ENCODE assay signal across 11 cellular contexts in genomic region chr1:243345205-243345604, GRCh38.
DNase-seq lines count a peak whose midpoint lies in the region; ATAC-seq, FAIRE-seq and TF ChIP-seq lines count a peak whose summit lies in the region.
"Had no signal": no experiment of that assay in that cellular context is flagged by ENCODE, and none has a peak within 500 bp of the region (broad histone marks: within the 10 kb centered on the region; RNA-seq: fewer than 3 reads in every experiment).

No MANE protein-coding gene starts in this region.

- TF ChIP-seq POLR2A in HepG2 (IDR thresholded peaks at IDR 0.05; ENCODE audit: insufficient read depth in 1 of 2, low read depth in 2 of 2, low read length in 2 of 2), result no peak

- no peaks in the 10 kb centered on the region for H4K20me1 ChIP-seq in HepG2 (ENCODE audit: insufficient read depth, low read length)
- H4K20me1 ChIP-seq: BLaER1 treated with 17β-estradiol and CSF1 and Interleukin-3, amounts not matched to agents 10 nM and 100 nM had no signal

- H3K4me3 ChIP-seq in liver (ENCODE audit: low read depth in 1 of 3, low read length in 3 of 3) (no peak overlapping the region), HepG2 (replicated peaks in 1 of 3; ENCODE audit: insufficient read depth in 1 of 3, low read depth in 2 of 3, low read length in 3 of 3) (no peak overlapping the region)
- H3K4me3 ChIP-seq: BLaER1 treated with 17β-estradiol and CSF1 and Interleukin-3, amounts not matched to agents 10 nM and 100 nM had no signal

- TF ChIP-seq RAD21 in liver (IDR thresholded peaks at IDR 0.05), result peak; percentile 78 to 87
- no peak for TF ChIP-seq RAD21 in HepG2 (CRISPR knock-in tag; IDR thresholded peaks at IDR 0.05)

- whole genome bisulfite sequencing in liver, result 22% methylated on average over 1 of the region's 1 CpG
- 100% methylated on average over 1 of the region's 1 CpG for WGBS in HepG2 (ENCODE audit: low lambda C conversion rate)

- BruUV-seq in HepG2 (replicated peaks; lab: Mats Ljungman, UMichigan), result no TSS peak

- peaks cover 0 to 17% (median 9%) of the 10 kb centered on the region in 4 donors for H3K4me1 ChIP-seq in liver (ENCODE audit: control insufficient read depth in 4 of 4, insufficient read depth in 4 of 4, low read length in 3 of 4)
- H3K4me1 ChIP-seq in HepG2 (ENCODE audit: insufficient read depth, low read length), result no peaks in the 10 kb centered on the region
- H3K4me1 ChIP-seq: BLaER1 treated with 17β-estradiol and CSF1 and Interleukin-3, amounts not matched to agents 10 nM and 100 nM had no signal

- ATAC-seq in HepG2 (no peak), HG02970 (IDR thresholded peaks at IDR 0.05; ENCODE audit: low FRiP score, unreplicated experiment) (no peak), HG03280 (IDR thresholded peaks at IDR 0.05; ENCODE audit: unreplicated experiment) (no peak), HG03469 (IDR thresholded peaks at IDR 0.05; ENCODE audit: unreplicated experiment) (no peak)

- FAIRE-seq in HepG2 (lab: Jason Lieb, UNC), result no peak

- H2AFZ ChIP-seq in HepG2 (ENCODE audit: low read length), result no peak overlapping the region

- POLR2A ChIA-PET in HepG2 (lab: Yijun Ruan, JAX), result no interaction called here

- H3K27ac ChIP-seq in liver (ENCODE audit: low read depth in 1 of 2, low read length in 2 of 2) (peak overlapping the region in 1 of 2 donors; percentile 3), HepG2 (ENCODE audit: extremely low read length, insufficient read depth, low read length) (no peak overlapping the region)
- H3K27ac ChIP-seq: BLaER1 treated with 17β-estradiol and CSF1 and Interleukin-3, amounts not matched to agents 10 nM and 100 nM had no signal

- in situ Hi-C loops in HepG2 (cut with HindIII; ENCODE audit: extremely low pct_ligation_motif_present, low pct_unique_long_range_greater_than_20kb), result loop anchor here (10.0 to 25.0 kb wide), 2 partner anchors 400 to 883 kb away; no protein-coding TSS in a partner anchor

- no peak overlapping the region for H3K4me2 ChIP-seq in HepG2 (ENCODE audit: low read depth, low read length)
- H3K4me2 ChIP-seq: BLaER1 treated with 17β-estradiol and CSF1 and Interleukin-3, amounts not matched to agents 10 nM and 100 nM had no signal

- no peaks in the 10 kb centered on the region for H3K79me2 ChIP-seq in HepG2 (ENCODE audit: insufficient read depth, low read length)

- intact Hi-C loops in HepG2 (cut with micrococcal nuclease; ENCODE audit: unreplicated experiment), result loop anchor here (2.0 to 10.0 kb wide), 2 partner anchors 64 to 160 kb away; no protein-coding TSS in a partner anchor

- H3K36me3 ChIP-seq in liver (ENCODE audit: control insufficient read depth in 4 of 4, insufficient read depth in 3 of 4, low read depth in 1 of 4, low read length in 3 of 4) (peaks cover 0 to 11% (median 3%) of the 10 kb centered on the region in 4 donors), HepG2 (replicated peaks in 1 of 2; ENCODE audit: control insufficient read depth in 1 of 2, insufficient read depth in 2 of 2, low read length in 2 of 2) (no peaks in the 10 kb centered on the region)

- TF ChIP-seq EP300 in HepG2 (IDR thresholded peaks at IDR 0.05; ENCODE audit: low read depth in 2 of 2, low read length in 2 of 2), result no peak
- TF ChIP-seq EP300 in HepG2 (CRISPR knock-in tag; IDR thresholded peaks at IDR 0.05; ENCODE audit: borderline replicate concordance), result no peak

- H3K9me3 ChIP-seq in liver (ENCODE audit: control insufficient read depth in 4 of 4, low read length in 3 of 4) (no peaks in the 10 kb centered on the region), HepG2 (ENCODE audit: low read length) (no peaks in the 10 kb centered on the region)
- H3K9me3 ChIP-seq: BLaER1 treated with 17β-estradiol and CSF1 and Interleukin-3, amounts not matched to agents 10 nM and 100 nM had no signal

- DNase-seq in HepG2 (ENCODE audit: low spot score), result no peak
- peak; percentile 23 for DNase-seq in NCI-H748 treated with DMSO at 0.1 percent for 48 hours (lab: John Stamatoyannopoulos, UW)
- DNase-seq in fibroblast of the conjunctiva (ENCODE audit: low read depth), result peak; percentile 16
- DNase-seq in NCI-H510A treated with DMSO at 0.1 percent for 48 hours (lab: John Stamatoyannopoulos, UW), result no peak
- DNase-seq: effector CD8-positive, alpha-beta T cell; RPMI8226 had no signal

- peak overlapping the region in 1 of 2 donors; percentile 61 for H3K9ac ChIP-seq in liver (ENCODE audit: low read depth in 1 of 2, low read length in 2 of 2)
- H3K9ac ChIP-seq in HepG2 (ENCODE audit: insufficient read depth, low read depth, low read length), result no peak overlapping the region
- H3K9ac ChIP-seq: BLaER1 treated with 17β-estradiol and CSF1 and Interleukin-3, amounts not matched to agents 10 nM and 100 nM had no signal

- CTCF ChIA-PET in HepG2 (lab: Yijun Ruan, JAX; ENCODE audit: low intra/inter-chr PET ratio, low total read pairs), result interaction anchor here (3.7 kb wide), 1 partner anchor 403 kb away, joined by 33 read pairs; no protein-coding TSS in a partner anchor

- peak; percentile 32 for TF ChIP-seq CTCF in liver (IDR thresholded peaks at IDR 0.05; ENCODE audit: low read depth, low read length, missing input control)
- no peak for TF ChIP-seq CTCF in HepG2 (CRISPR knock-in tag; IDR thresholded peaks at IDR 0.05)

- H3K27me3 ChIP-seq in liver (ENCODE audit: control insufficient read depth in 4 of 4, insufficient read depth in 4 of 4, low read length in 3 of 4), result no peaks in the 10 kb centered on the region
- no peaks in the 10 kb centered on the region; a peak in 1 of 5 replicates for H3K27me3 ChIP-seq in HepG2 (ENCODE audit: control insufficient read depth in 1 of 2, insufficient read depth in 2 of 2, low read length in 2 of 2)
- H3K27me3 ChIP-seq: BLaER1 treated with 17β-estradiol and CSF1 and Interleukin-3, amounts not matched to agents 10 nM and 100 nM had no signal

TF ChIP-seq in liver, 16 proteins besides CTCF, POLR2A, EP300 and RAD21 (continues in another document):
- TF ChIP-seq JUND (IDR thresholded peaks at IDR 0.05) (peak in 1 of 2 donors; percentile 9), EGR1 (IDR thresholded peaks at IDR 0.05; ENCODE audit: low read depth in 2 of 2) (peak in 1 of 2 donors; percentile 40), HNF4A (conservative IDR thresholded peaks at IDR 0.05) (peak in 1 of 2 donors; percentile 38), RXRA (IDR thresholded peaks at IDR 0.05) (peak; percentile 24 to 43)
- TF ChIP-seq, protein P1, sequence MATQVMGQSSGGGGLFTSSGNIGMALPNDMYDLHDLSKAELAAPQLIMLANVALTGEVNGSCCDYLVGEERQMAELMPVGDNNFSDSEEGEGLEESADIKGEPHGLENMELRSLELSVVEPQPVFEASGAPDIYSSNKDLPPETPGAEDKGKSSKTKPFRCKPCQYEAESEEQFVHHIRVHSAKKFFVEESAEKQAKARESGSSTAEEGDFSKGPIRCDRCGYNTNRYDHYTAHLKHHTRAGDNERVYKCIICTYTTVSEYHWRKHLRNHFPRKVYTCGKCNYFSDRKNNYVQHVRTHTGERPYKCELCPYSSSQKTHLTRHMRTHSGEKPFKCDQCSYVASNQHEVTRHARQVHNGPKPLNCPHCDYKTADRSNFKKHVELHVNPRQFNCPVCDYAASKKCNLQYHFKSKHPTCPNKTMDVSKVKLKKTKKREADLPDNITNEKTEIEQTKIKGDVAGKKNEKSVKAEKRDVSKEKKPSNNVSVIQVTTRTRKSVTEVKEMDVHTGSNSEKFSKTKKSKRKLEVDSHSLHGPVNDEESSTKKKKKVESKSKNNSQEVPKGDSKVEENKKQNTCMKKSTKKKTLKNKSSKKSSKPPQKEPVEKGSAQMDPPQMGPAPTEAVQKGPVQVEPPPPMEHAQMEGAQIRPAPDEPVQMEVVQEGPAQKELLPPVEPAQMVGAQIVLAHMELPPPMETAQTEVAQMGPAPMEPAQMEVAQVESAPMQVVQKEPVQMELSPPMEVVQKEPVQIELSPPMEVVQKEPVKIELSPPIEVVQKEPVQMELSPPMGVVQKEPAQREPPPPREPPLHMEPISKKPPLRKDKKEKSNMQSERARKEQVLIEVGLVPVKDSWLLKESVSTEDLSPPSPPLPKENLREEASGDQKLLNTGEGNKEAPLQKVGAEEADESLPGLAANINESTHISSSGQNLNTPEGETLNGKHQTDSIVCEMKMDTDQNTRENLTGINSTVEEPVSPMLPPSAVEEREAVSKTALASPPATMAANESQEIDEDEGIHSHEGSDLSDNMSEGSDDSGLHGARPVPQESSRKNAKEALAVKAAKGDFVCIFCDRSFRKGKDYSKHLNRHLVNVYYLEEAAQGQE (IDR thresholded peaks at IDR 0.05), result peak; percentile 23

TF ChIP-seq in HepG2, 621 proteins besides CTCF, POLR2A, EP300 and RAD21 (continues in another document):
- TF ChIP-seq ZBTB7A (CRISPR knock-in tag; IDR thresholded peaks at IDR 0.05), result no peak
- TF ChIP-seq, protein P2, sequence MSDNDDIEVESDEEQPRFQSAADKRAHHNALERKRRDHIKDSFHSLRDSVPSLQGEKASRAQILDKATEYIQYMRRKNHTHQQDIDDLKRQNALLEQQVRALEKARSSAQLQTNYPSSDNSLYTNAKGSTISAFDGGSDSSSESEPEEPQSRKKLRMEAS (IDR thresholded peaks at IDR 0.05), result no peak
- TF ChIP-seq ZFP37 (CRISPR knock-in tag; IDR thresholded peaks at IDR 0.05; ENCODE audit: borderline replicate concordance), result no peak
- TF ChIP-seq TRIM22 (IDR thresholded peaks at IDR 0.05), result no peak
- TF ChIP-seq KDM4B (CRISPR knock-in tag; IDR thresholded peaks at IDR 0.05), result no peak
- no peak for TF ChIP-seq CHD2 (IDR thresholded peaks at IDR 0.05; ENCODE audit: low read depth, low read length)
- no peak for TF ChIP-seq HOMEZ (CRISPR knock-in tag; IDR thresholded peaks at IDR 0.05; ENCODE audit: low read depth)

Comparison
In these comparisons a context has a peak if more than half of its experiments do, and no peak if none do; other contexts are left out.
1. DNase-seq: peak in NCI-H748 treated with DMSO at 0.1 percent for 48 hours (single experiment) and fibroblast of the conjunctiva (single experiment); none in HepG2 (single experiment) and NCI-H510A treated with DMSO at 0.1 percent for 48 hours (single experiment).